28 cellular contexts compared by ENCODE assay signal in the genomic region with DNA sequence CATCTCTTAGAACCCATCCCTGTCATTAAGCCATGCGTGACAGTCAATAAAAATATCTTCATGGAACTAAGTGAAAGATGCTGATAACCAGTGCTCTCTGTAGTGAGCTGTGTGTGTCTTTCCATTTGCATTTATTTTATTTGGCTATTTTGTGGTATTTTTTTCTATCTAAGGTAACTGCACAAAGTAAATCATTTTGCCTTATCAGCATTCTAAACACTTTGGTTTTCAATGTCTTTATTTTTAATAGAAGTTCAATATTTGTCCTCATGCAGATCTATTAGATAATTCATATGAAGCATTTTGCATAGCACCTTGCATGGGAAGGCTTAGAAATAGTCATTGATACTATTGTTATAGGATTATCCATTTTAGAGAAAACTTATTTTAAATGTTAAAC.
"Had no signal": no experiment of that assay in that cellular context is flagged by ENCODE, and none has a peak within 500 bp of the region (broad histone marks: within the 10 kb centered on the region; RNA-seq: fewer than 3 reads in every experiment).

No MANE protein-coding gene starts in this region.

- H3K27ac ChIP-seq: colonic mucosa, coronary artery, dorsolateral prefrontal cortex, epithelial cell of prostate, esophagus muscularis mucosa, esophagus squamous epithelium, foreskin keratinocyte, gastrocnemius medialis, gastroesophageal sphincter, heart left ventricle, heart right ventricle had no signal

- ATAC-seq: effector memory CD8-positive, alpha-beta T cell; esophagus mucosa; foreskin keratinocyte; gastrocnemius medialis; gastroesophageal sphincter; heart left ventricle; heart right ventricle had no signal

- H3K4me3 ChIP-seq: colonic mucosa, coronary artery, dorsolateral prefrontal cortex, esophagus muscularis mucosa, esophagus squamous epithelium, gastrocnemius medialis, gastroesophageal sphincter, heart left ventricle, heart right ventricle had no signal

- H3K9me3 ChIP-seq: colonic mucosa, esophagus muscularis mucosa, esophagus squamous epithelium, gastrocnemius medialis, gastroesophageal sphincter, heart left ventricle, heart right ventricle had no signal

- FAIRE-seq: colon, endometrium, endothelial cell of umbilical vein, frontal cortex had no signal

- H3K27me3 ChIP-seq: colonic mucosa, dorsolateral prefrontal cortex, esophagus muscularis mucosa, esophagus squamous epithelium, foreskin keratinocyte, gastrocnemius medialis, gastroesophageal sphincter, heart left ventricle, heart right ventricle had no signal

- H3K36me3 ChIP-seq: colonic mucosa, esophagus muscularis mucosa, esophagus squamous epithelium, gastrocnemius medialis, gastroesophageal sphincter, heart left ventricle, heart right ventricle had no signal

- H3K4me1 ChIP-seq: colonic mucosa, foreskin keratinocyte had no signal

- DNase-seq: colonic mucosa; cortex of kidney; dermis blood vessel endothelial cell; dorsolateral prefrontal cortex; effector CD4-positive, alpha-beta T cell; effector CD8-positive, alpha-beta T cell; effector memory CD4-positive, alpha-beta T cell; effector memory CD8-positive, alpha-beta T cell; endodermal cell; erythroblast; esophagus squamous epithelium; foreskin fibroblast; foreskin keratinocyte; foreskin melanocyte; gastrocnemius medialis; glutamatergic neuron; head of caudate nucleus; heart left ventricle; heart right ventricle had no signal
